ENCODE assay signal across 35 cellular contexts in genomic region chr2:240447331-240447730, GRCh38.
"Had no signal": no experiment of that assay in that cellular context is flagged by ENCODE, and none has a peak within 500 bp of the region (broad histone marks: within the 10 kb centered on the region; RNA-seq: fewer than 3 reads in every experiment).

No MANE protein-coding gene starts in this region.

- ATAC-seq: activated T-cell treated with anti-CD3 and anti-CD28 coated beads, Interleukin-2, amount 50 U/mL, for 4 hours; activated T-helper 17 cell treated with anti-CD3 and anti-CD28 coated beads, Interleukin-2, amount 50 U/mL, for 72 hours; body of pancreas had no signal

- H3K27ac Mint-ChIP-seq: activated B cell treated with CpG ODN at 0.5 μM for 24 hours; activated CD4-positive, alpha-beta memory T cell treated with anti-CD3 and anti-CD28 coated beads for 36 hours; activated naive CD8-positive, alpha-beta T cell treated with anti-CD3 and anti-CD28 coated beads for 36 hours; activated T-helper 17 cell treated with anti-CD3 and anti-CD28 coated beads, Interleukin-2, amount 50 U/mL, for 72 hours had no signal

- H3K9me3 ChIP-seq: ascending aorta, body of pancreas, breast epithelium had no signal

- H3K4me3 Mint-ChIP-seq: activated B cell treated with CpG ODN at 0.5 μM for 24 hours; activated CD4-positive, alpha-beta memory T cell treated with anti-CD3 and anti-CD28 coated beads for 36 hours; activated naive CD8-positive, alpha-beta T cell treated with anti-CD3 and anti-CD28 coated beads for 36 hours; activated T-cell treated with anti-CD3 and anti-CD28 coated beads, Interleukin-2, amount 50 U/mL, for 4 hours; activated T-helper 17 cell treated with anti-CD3 and anti-CD28 coated beads, Interleukin-2, amount 50 U/mL, for 72 hours had no signal

- H3K4me1 Mint-ChIP-seq: activated T-helper 17 cell treated with anti-CD3 and anti-CD28 coated beads, Interleukin-2, amount 50 U/mL, for 72 hours had no signal

- H3K4me3 ChIP-seq: ascending aorta, body of pancreas, breast epithelium, PC-9 had no signal

- H2AFZ ChIP-seq: PC-9 had no signal

- H3K27ac ChIP-seq: ascending aorta, body of pancreas, breast epithelium, PC-9, VCaP had no signal

- H3K36me3 ChIP-seq: breast epithelium had no signal

- H3K27me3 ChIP-seq: ascending aorta, body of pancreas, breast epithelium had no signal

- H3K4me2 ChIP-seq: PC-9 had no signal

- H3K36me3 Mint-ChIP-seq: activated CD4-positive, alpha-beta memory T cell treated with anti-CD3 and anti-CD28 coated beads for 36 hours; activated naive CD8-positive, alpha-beta T cell treated with anti-CD3 and anti-CD28 coated beads for 36 hours had no signal

- H3K9me3 Mint-ChIP-seq: activated B cell treated with CpG ODN at 0.5 μM for 24 hours; activated CD4-positive, alpha-beta memory T cell treated with anti-CD3 and anti-CD28 coated beads for 36 hours; activated naive CD8-positive, alpha-beta T cell treated with anti-CD3 and anti-CD28 coated beads for 36 hours; activated T-cell treated with anti-CD3 and anti-CD28 coated beads, Interleukin-2, amount 50 U/mL, for 4 hours; activated T-helper 17 cell treated with anti-CD3 and anti-CD28 coated beads, Interleukin-2, amount 50 U/mL, for 72 hours had no signal

- FAIRE-seq: RCC 7860 had no signal

- DNase-seq: activated B cell treated with CpG ODN at 0.5 μM for 24 hours; activated CD4-positive, alpha-beta memory T cell treated with anti-CD3 and anti-CD28 coated beads for 36 hours; activated CD4-positive, alpha-beta T cell treated with anti-CD3 and anti-CD28 coated beads for 4 hours; activated CD4-positive, alpha-beta T cell treated with anti-CD3 and anti-CD28 coated beads, Interleukin-2, amount 50 U/mL, for 1 hour; activated CD4-positive, CD25-positive, alpha-beta regulatory T cell treated with anti-CD3 and anti-CD28 coated beads, Interleukin-2, amount 50 U/mL, for 72 hours; activated CD8-positive, alpha-beta memory T cell treated with anti-CD3 and anti-CD28 coated beads, Interleukin-2, amount 50 U/mL, for 4 hours; activated effector memory CD4-positive, alpha-beta T cell treated with anti-CD3 and anti-CD28 coated beads, Interleukin-2, amount 50 U/mL, for 16 hours; activated naive CD4-positive, alpha-beta T cell; activated naive CD4-positive, alpha-beta T cell treated with anti-CD3 and anti-CD28 coated beads, Interleukin-2, amount 50 U/mL, for 16 hours; activated naive CD8-positive, alpha-beta T cell treated with anti-CD3 and anti-CD28 coated beads for 36 hours; activated T-cell treated with anti-CD3 and anti-CD28 coated beads for 4 hours; activated T-cell treated with anti-CD3 and anti-CD28 coated beads, Interleukin-2, amount 50 U/mL, for 4 hours; amygdala; body of pancreas; Karpas-422; KBM-7; NCI-H1105; NCI-H1417 treated with DMSO at 0.1 percent for 48 hours; NCI-H1694 treated with DMSO at 0.1 percent for 48 hours; NCI-H2029; NCI-H345; NCI-H524 treated with DMSO at 0.1 percent for 48 hours; NCI-H748 treated with DMSO at 0.1 percent for 48 hours; NK-92 treated with Interleukin-12 subunit alpha and Interleukin-12 subunit beta, amount 100 ng/mL, for 24 hours; PC-9; Right ventricle myocardium superior; SW 1271; T-helper 1 cell; T-helper 2 cell; T-helper 9 cell had no signal
